Comparison of ENCODE assay signal across 16 cellular contexts in genomic region chrX:74280759-74281158, GRCh38. TPM values are rescaled to one million over a fixed set of nuclear protein-coding genes. Genes with fewer than 3 reads are reported as not detected.
DNase-seq lines count a peak whose midpoint lies in the region; ATAC-seq and TF ChIP-seq lines count a peak whose summit lies in the region.
"Had no signal": no experiment of that assay in that cellular context is flagged by ENCODE, and none has a peak within 500 bp of the region (broad histone marks: within the 10 kb centered on the region; RNA-seq: fewer than 3 reads in every experiment).

No MANE protein-coding gene starts in this region.

- peaks cover 45% of the 10 kb centered on the region for H3K4me1 Mint-ChIP-seq in WTC11
- no peaks in the 10 kb centered on the region for H3K4me1 Mint-ChIP-seq in MCF 10A (ENCODE audit: insufficient read depth, unreplicated experiment)
- H3K4me1 Mint-ChIP-seq in nephron progenitor cell, result peaks cover 7% of the 10 kb centered on the region
- H3K4me1 Mint-ChIP-seq in HFFc6 (ENCODE audit: low read depth), result peaks cover 9% of the 10 kb centered on the region; the same call in 1 of the 2 replicates

- ATAC-seq in GM18858 (IDR thresholded peaks at IDR 0.05; ENCODE audit: unreplicated experiment) (peak; percentile 65), GM21529 (IDR thresholded peaks at IDR 0.05; ENCODE audit: unreplicated experiment) (peak; percentile 74), HG03039 (IDR thresholded peaks at IDR 0.05; ENCODE audit: unreplicated experiment) (peak; percentile 70), WTC11 (no peak; the same call in 1 of the 2 replicates)
- ATAC-seq: effector memory CD8-positive, alpha-beta T cell; natural killer cell treated with Interleukin-12 subunit alpha and Interleukin-12 subunit beta and Interleukin-15 and Interleukin-18, amount 100 ng/mL, for 72 hours had no signal

- H3K27ac Mint-ChIP-seq in WTC11 (peak overlapping the region; percentile 89), MCF 10A (ENCODE audit: low read depth, unreplicated experiment) (no peak overlapping the region), nephron progenitor cell (no peak overlapping the region), HFFc6 (no peak overlapping the region)
- H3K27ac Mint-ChIP-seq: effector memory CD8-positive, alpha-beta T cell had no signal

- H3K36me3 Mint-ChIP-seq in WTC11 (peaks cover 52% of the 10 kb centered on the region), MCF 10A (ENCODE audit: insufficient read depth, unreplicated experiment) (peaks cover 70% of the 10 kb centered on the region), nephron progenitor cell (ENCODE audit: low read depth) (peaks cover 53% of the 10 kb centered on the region), HFFc6 (ENCODE audit: low read depth) (peaks cover 15% of the 10 kb centered on the region)

- POLR2A ChIA-PET in WTC11 (lab: Charles Lee) (no interaction called here), MCF 10A (lab: Yijun Ruan, JAX) (interaction anchor here (1.6 kb wide), 1 partner anchor 10 kb away, joined by 3 read pairs; no protein-coding TSS in a partner anchor)

- no peaks in the 10 kb centered on the region for H3K9me3 Mint-ChIP-seq in WTC11
- H3K9me3 Mint-ChIP-seq in MCF 10A (ENCODE audit: unreplicated experiment), result no peaks in the 10 kb centered on the region
- H3K9me3 Mint-ChIP-seq in nephron progenitor cell, result no peaks in the 10 kb centered on the region
- H3K9me3 Mint-ChIP-seq in HFFc6, result no peaks in the 10 kb centered on the region
- H3K9me3 Mint-ChIP-seq: effector memory CD8-positive, alpha-beta T cell; natural killer cell treated with Interleukin-12 subunit alpha and Interleukin-12 subunit beta and Interleukin-15 and Interleukin-18, amount 100 ng/mL, for 72 hours had no signal

- H3K27me3 Mint-ChIP-seq in WTC11 (ENCODE audit: low read depth) (no peaks in the 10 kb centered on the region), MCF 10A (ENCODE audit: insufficient read depth, unreplicated experiment) (peaks cover 50% of the 10 kb centered on the region), nephron progenitor cell (ENCODE audit: low read depth, poor library complexity) (peaks cover 2% of the 10 kb centered on the region), HFFc6 (ENCODE audit: insufficient read depth) (no peaks in the 10 kb centered on the region; the same call in 1 of the 2 replicates)
- H3K27me3 Mint-ChIP-seq: activated naive CD8-positive, alpha-beta T cell; effector memory CD8-positive, alpha-beta T cell had no signal

- H3K4me3 Mint-ChIP-seq in WTC11, result no peak overlapping the region
- H3K4me3 Mint-ChIP-seq in MCF 10A (ENCODE audit: unreplicated experiment), result no peak overlapping the region
- no peak overlapping the region for H3K4me3 Mint-ChIP-seq in nephron progenitor cell
- H3K4me3 Mint-ChIP-seq in HFFc6, result no peak overlapping the region
- H3K4me3 Mint-ChIP-seq: activated naive CD8-positive, alpha-beta T cell; effector memory CD8-positive, alpha-beta T cell; natural killer cell treated with Interleukin-12 subunit alpha and Interleukin-12 subunit beta and Interleukin-15 and Interleukin-18, amount 100 ng/mL, for 72 hours had no signal

- CTCF ChIA-PET in WTC11 (lab: Charles Lee), result interaction anchor here (1.6 kb wide), 1 partner anchor 44 kb away, joined by 6 read pairs; no protein-coding TSS in a partner anchor
- CTCF ChIA-PET in MCF 10A (lab: Yijun Ruan, JAX), result interaction anchor here (0.6 to 2.7 kb wide), 3 partner anchors 10 to 92 kb away, joined by 3 to 12 read pairs (median 3); no protein-coding TSS in a partner anchor

- DNase-seq in WTC11 (ENCODE audit: low spot score) (no peak), CD1c-positive myeloid dendritic cell (ENCODE audit: extremely low spot score) (no peak), MCF 10A (ENCODE audit: unreplicated experiment) (no peak), nephron progenitor cell (no peak), HFFc6 (no peak)
- DNase-seq: effector memory CD8-positive, alpha-beta T cell; NCI-H1105; tibial artery had no signal

- intact Hi-C loops in MCF 10A (cut with micrococcal nuclease), result no loop called here

- TF ChIP-seq CTCF in WTC11 (IDR thresholded peaks at IDR 0.05) (no peak), MCF 10A (IDR thresholded peaks at IDR 0.05; ENCODE audit: unreplicated experiment) (no peak), nephron progenitor cell (IDR thresholded peaks at IDR 0.05) (no peak), HFFc6 (IDR thresholded peaks at IDR 0.05) (no peak)

- BruUV-seq in MCF 10A (replicated peaks; lab: Mats Ljungman, UMichigan), result no TSS peak

TF ChIP-seq in WTC11, 78 proteins besides CTCF, POLR2A, EP300 and RAD21 (continues in another document):
- TF ChIP-seq TEAD1 (CRISPR knock-in tag; IDR thresholded peaks at IDR 0.05) (no peak), SMAD4 (CRISPR knock-in tag; IDR thresholded peaks at IDR 0.05) (no peak), ZBTB43 (CRISPR knock-in tag; IDR thresholded peaks at IDR 0.05) (no peak), ARID4B (CRISPR knock-in tag; IDR thresholded peaks at IDR 0.05; ENCODE audit: borderline replicate concordance) (no peak), KAT7 (CRISPR knock-in tag; IDR thresholded peaks at IDR 0.05; ENCODE audit: borderline replicate concordance) (no peak), SOX15 (CRISPR knock-in tag; IDR thresholded peaks at IDR 0.05) (no peak), E2F1 (CRISPR knock-in tag; IDR thresholded peaks at IDR 0.05) (no peak), USF2 (CRISPR knock-in tag; IDR thresholded peaks at IDR 0.05) (no peak), ZSCAN18 (CRISPR knock-in tag; IDR thresholded peaks at IDR 0.05) (no peak)

RNA-seq across cellular contexts. Expression of gene ZCCHC13, which starts 23.2 kb away (rescaled TPM):
- total RNA-seq in WTC11 (2021) (not detected in 3 replicates), MCF 10A (2022) (not detected in 2 replicates)
- not detected for total RNA-seq in HFFc6 (2021; fragmentation: NEBNext Ultra II Directional; extraction: Animal tissue kit (Norgen Biotek cat#: 25700))
- total RNA-seq: cardiac muscle cell; lung; natural killer cell treated with Interleukin-12 subunit alpha and Interleukin-12 subunit beta and Interleukin-15 and Interleukin-18, amount 100 ng/mL, for 72 hours; renal cortical epithelial cell had no signal
